ENCODE assay signal across 18 cellular contexts in genomic region chr4:123350726-123351125, GRCh38. TPM values are rescaled to one million over a fixed set of nuclear protein-coding genes. Genes with fewer than 3 reads are reported as not detected.
A peak's percentile ranks its signal among the peaks of the same experiment; 100 is the strongest.
DNase-seq lines count a peak whose midpoint lies in the region; ATAC-seq and TF ChIP-seq lines count a peak whose summit lies in the region.
"Had no signal": no experiment of that assay in that cellular context is flagged by ENCODE, and none has a peak within 500 bp of the region (broad histone marks: within the 10 kb centered on the region; RNA-seq: fewer than 3 reads in every experiment).

No MANE protein-coding gene starts in this region.

- H3K9me2 ChIP-seq in GM23338 (ENCODE audit: insufficient read depth) (0 out of 2 replicates have a peak, but pooled peaks cover 2% of the 10 kb centered on the region), Loucy (replicated peaks; ENCODE audit: low read depth, low read length) (no peaks in the 10 kb centered on the region)

- no peak overlapping the region for H4K5ac ChIP-seq in mesendoderm (ENCODE audit: low read length)

- peak overlapping the region; percentile 0 for H2BK5ac ChIP-seq in mesendoderm (ENCODE audit: low read length)

- H3F3A ChIP-seq in GM23338 (replicated peaks; ENCODE audit: low read depth) (no peaks in the 10 kb centered on the region), Loucy (ENCODE audit: low read depth) (peaks cover 5% of the 10 kb centered on the region; the same call in 1 of the 2 replicates)

- H2AFZ ChIP-seq in GM23338 (peak overlapping the region; percentile 49; the same call in 1 of the 2 replicates), Loucy (ENCODE audit: low read length) (peak overlapping the region; percentile 65; the same call in 1 of the 2 replicates)

- H3K9me3 ChIP-seq in Loucy (ENCODE audit: insufficient read depth, low read depth, low read length): no peaks in the 10 kb centered on the region
- H3K9me3 ChIP-seq: HAP-1 had no signal

- TF ChIP-seq CTCF in GM23338 (conservative IDR thresholded peaks at IDR 0.05; ENCODE audit: low read depth in 2 of 2) (no peak), Loucy (conservative IDR thresholded peaks at IDR 0.05; ENCODE audit: low read length) (no peak), WTC11 (IDR thresholded peaks at IDR 0.05) (no peak)

- H3K4me1 Mint-ChIP-seq in GM23338 (peaks cover 18% of the 10 kb centered on the region), WTC11 (peaks cover 32% of the 10 kb centered on the region)
- H3K4me1 Mint-ChIP-seq: CD4-positive, CD25-positive, alpha-beta regulatory T cell had no signal

- H3K79me2 ChIP-seq in GM23338 (replicated peaks; ENCODE audit: insufficient read depth) (no peaks in the 10 kb centered on the region), Loucy (ENCODE audit: insufficient read depth, low read length) (no peaks in the 10 kb centered on the region), mesendoderm (ENCODE audit: control insufficient read depth, insufficient read depth, low read length) (no peaks in the 10 kb centered on the region)

- no peaks in the 10 kb centered on the region for H3K9me3 Mint-ChIP-seq in GM23338
- no peaks in the 10 kb centered on the region for H3K9me3 Mint-ChIP-seq in WTC11
- H3K9me3 Mint-ChIP-seq: T-cell had no signal

- POLR2A ChIA-PET in WTC11 (lab: Charles Lee): no interaction called here

- no peak overlapping the region for H3K18ac ChIP-seq in mesendoderm (ENCODE audit: low read length)

- H3K27ac ChIP-seq in GM23338 (ENCODE audit: low read depth) (no peak overlapping the region), mesendoderm (ENCODE audit: low read depth, low read length) (no peak overlapping the region)
- H3K27ac ChIP-seq: BLaER1 had no signal

- H3K4ac ChIP-seq in mesendoderm (ENCODE audit: low read depth, low read length): peak overlapping the region; percentile 59

- H3K9ac ChIP-seq in Loucy (ENCODE audit: low read depth, low read length, poor library complexity, severe bottlenecking) (no peak overlapping the region), mesendoderm (ENCODE audit: low read length) (no peak overlapping the region)
- H3K9ac ChIP-seq: BLaER1 had no signal

- H3K4me2 ChIP-seq in GM23338 (no peak overlapping the region), Loucy (ENCODE audit: low read depth, low read length, poor library complexity, severe bottlenecking) (no peak overlapping the region), mesendoderm (ENCODE audit: low read length) (no peak overlapping the region)
- H3K4me2 ChIP-seq: BLaER1 had no signal

- CTCF ChIA-PET in WTC11 (lab: Charles Lee): interaction anchor here (1.3 kb wide), 1 partner anchor 186 kb away, joined by 3 read pairs; no protein-coding TSS in a partner anchor

- no peak for TF ChIP-seq POLR2A in GM18505 (IDR thresholded peaks at IDR 0.05; ENCODE audit: borderline replicate concordance, extremely low read depth, insufficient read depth, insufficient read length)

- 0 out of 2 replicates have a peak, but pooled peaks cover 4% of the 10 kb centered on the region for H3K4me1 ChIP-seq in GM23338 (ENCODE audit: insufficient read depth)
- peaks cover 75% of the 10 kb centered on the region for H3K4me1 ChIP-seq in Loucy (ENCODE audit: insufficient read depth, low read length, poor library complexity, severe bottlenecking)
- peaks cover 2% of the 10 kb centered on the region for H3K4me1 ChIP-seq in mesendoderm (ENCODE audit: control insufficient read depth, low read depth, low read length)
- H3K4me1 ChIP-seq: HAP-1 had no signal

- H3K4me3 ChIP-seq in GM23338: no peak overlapping the region
- no peak overlapping the region for H3K4me3 ChIP-seq in Loucy (ENCODE audit: low read length, poor library complexity, severe bottlenecking)
- H3K4me3 ChIP-seq in mesendoderm (ENCODE audit: low read length): no peak overlapping the region
- H3K4me3 ChIP-seq: BLaER1, HAP-1 had no signal

- no peaks in the 10 kb centered on the region for H3K36me3 Mint-ChIP-seq in GM23338 (ENCODE audit: low read depth)
- no peaks in the 10 kb centered on the region for H3K36me3 Mint-ChIP-seq in WTC11
- H3K36me3 Mint-ChIP-seq: CD4-positive, CD25-positive, alpha-beta regulatory T cell; T-cell had no signal

- no peak overlapping the region for H4K8ac ChIP-seq in mesendoderm (ENCODE audit: low read depth, low read length)

- H3K4me3 Mint-ChIP-seq in GM23338: no peak overlapping the region
- H3K4me3 Mint-ChIP-seq in WTC11: no peak overlapping the region
- H3K4me3 Mint-ChIP-seq: CD4-positive, CD25-positive, alpha-beta regulatory T cell; T-cell had no signal

- peak overlapping the region; percentile 0 for H2AK5ac ChIP-seq in mesendoderm (ENCODE audit: low read length)

- no peak overlapping the region for H2BK120ac ChIP-seq in mesendoderm (ENCODE audit: low read depth, low read length)

- no peaks in the 10 kb centered on the region for H3K36me3 ChIP-seq in GM23338 (ENCODE audit: insufficient read depth)
- H3K36me3 ChIP-seq in Loucy (ENCODE audit: insufficient read depth, low read length): no peaks in the 10 kb centered on the region
- no peaks in the 10 kb centered on the region for H3K36me3 ChIP-seq in mesendoderm (ENCODE audit: control insufficient read depth, insufficient read depth, low read length)
- H3K36me3 ChIP-seq: BLaER1, HAP-1 had no signal

- H3K27ac Mint-ChIP-seq in GM23338 (no peak overlapping the region), WTC11 (no peak overlapping the region)
- H3K27ac Mint-ChIP-seq: CD4-positive, CD25-positive, alpha-beta regulatory T cell; T-cell had no signal

- no peak for DNase-seq in GM23338 (ENCODE audit: low spot score)
- DNase-seq in WTC11 (ENCODE audit: low spot score): no peak
- no peak for DNase-seq in mesendoderm
- DNase-seq in NCI-H2196 (lab: John Stamatoyannopoulos, UW; ENCODE audit: unreplicated experiment): no peak
- no peak for DNase-seq in SHP77 (lab: John Stamatoyannopoulos, UW)
- DNase-seq in occipital lobe (lab: John Stamatoyannopoulos, UW): no peak
- DNase-seq: KG1, NCI-H1048, NCI-H1694, NCI-H2029 treated with DMSO at 0.1 percent for 48 hours, NCI-H526 treated with DMSO at 0.1 percent for 48 hours, T-cell had no signal

- H4K20me1 ChIP-seq in GM23338 (replicated peaks; ENCODE audit: insufficient read depth) (no peaks in the 10 kb centered on the region), Loucy (ENCODE audit: insufficient read depth, low read length, poor library complexity, severe bottlenecking) (no peaks in the 10 kb centered on the region)
- H4K20me1 ChIP-seq: BLaER1 had no signal

- H3K79me1 ChIP-seq in mesendoderm (ENCODE audit: low read length): no peaks in the 10 kb centered on the region

- H3K23ac ChIP-seq in mesendoderm (ENCODE audit: low read length): no peak overlapping the region

- H3K27me3 Mint-ChIP-seq in GM23338 (ENCODE audit: insufficient read depth, low read depth, poor library complexity): peaks cover 4% of the 10 kb centered on the region
- H3K27me3 Mint-ChIP-seq in WTC11 (ENCODE audit: low read depth): no peaks in the 10 kb centered on the region; the same call in 1 of the 2 replicates
- H3K27me3 Mint-ChIP-seq: CD4-positive, CD25-positive, alpha-beta regulatory T cell had no signal

- no peaks in the 10 kb centered on the region for H3K27me3 ChIP-seq in GM23338 (ENCODE audit: insufficient read depth)
- H3K27me3 ChIP-seq in Loucy (ENCODE audit: insufficient read depth, low read length, poor library complexity, severe bottlenecking): no peaks in the 10 kb centered on the region
- H3K27me3 ChIP-seq in mesendoderm (ENCODE audit: insufficient read depth, low read length, poor library complexity): no peaks in the 10 kb centered on the region
- H3K27me3 ChIP-seq: BLaER1 had no signal

- no peak overlapping the region for H2BK15ac ChIP-seq in mesendoderm (replicated peaks; ENCODE audit: low read depth)

- ATAC-seq in GM23338 (no peak), WTC11 (no peak), GM18505 (IDR thresholded peaks at IDR 0.05; ENCODE audit: unreplicated experiment) (no peak)
- ATAC-seq: Right ventricle myocardium inferior, T-cell had no signal

- peak overlapping the region; percentile 6 for H3K56ac ChIP-seq in mesendoderm (ENCODE audit: low read length)

- no CpG with 5 or more reads among the region's 6 CpGs for WGBS in mesendoderm (ENCODE audit: extremely low coverage, insufficient coverage, low lambda C conversion rate)

TF ChIP-seq in GM23338, 12 proteins besides CTCF, POLR2A, EP300 and RAD21 (continues in another document):
- TF ChIP-seq ZNF114 (CRISPR knock-in tag; IDR thresholded peaks at IDR 0.05) (no peak), STAT1 (IDR thresholded peaks at IDR 0.05; ENCODE audit: unreplicated experiment) (no peak), JUNB (IDR thresholded peaks at IDR 0.05; ENCODE audit: unreplicated experiment) (no peak), EZH2phosphoT487 (IDR thresholded peaks at IDR 0.05; ENCODE audit: unreplicated experiment) (no peak)
- TF ChIP-seq, protein P1, sequence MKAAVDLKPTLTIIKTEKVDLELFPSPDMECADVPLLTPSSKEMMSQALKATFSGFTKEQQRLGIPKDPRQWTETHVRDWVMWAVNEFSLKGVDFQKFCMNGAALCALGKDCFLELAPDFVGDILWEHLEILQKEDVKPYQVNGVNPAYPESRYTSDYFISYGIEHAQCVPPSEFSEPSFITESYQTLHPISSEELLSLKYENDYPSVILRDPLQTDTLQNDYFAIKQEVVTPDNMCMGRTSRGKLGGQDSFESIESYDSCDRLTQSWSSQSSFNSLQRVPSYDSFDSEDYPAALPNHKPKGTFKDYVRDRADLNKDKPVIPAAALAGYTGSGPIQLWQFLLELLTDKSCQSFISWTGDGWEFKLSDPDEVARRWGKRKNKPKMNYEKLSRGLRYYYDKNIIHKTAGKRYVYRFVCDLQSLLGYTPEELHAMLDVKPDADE (IDR thresholded peaks at IDR 0.05): no peak

TF ChIP-seq in WTC11, 78 proteins besides CTCF, POLR2A, EP300 and RAD21:
- 0 out of 2 replicates have a peak, but pooled peaks have one; percentile 23 for TF ChIP-seq ETV6 (CRISPR knock-in tag; IDR thresholded peaks at IDR 0.05)
- no peak for TF ChIP-seq FOXP4 (CRISPR knock-in tag; IDR thresholded peaks at IDR 0.05)

RNA-seq across cellular contexts. Expression of gene SPRY1, which starts 45.9 kb away (rescaled TPM):
- 62.8 and 67.2 TPM in 2 replicates for total RNA-seq in GM23338 (2014; rRNA removed; shearing (Covaris generic))
- polyA plus RNA-seq in GM23338 (2016; fragmentation: Nextera tagmentation; extraction: Ambion mirVana): 103 and 110 TPM in 2 replicates
- total RNA-seq in WTC11 (2021): 83.5 to 107 TPM (median 88.8 TPM) in 3 replicates
- polyA plus RNA-seq in mesendoderm (2013, experiment 1 of 2): 30.5 TPM
- 33.4 TPM for polyA plus RNA-seq in mesendoderm (2013, experiment 2 of 2)
- total RNA-seq in occipital lobe: 12.9 TPM
